Comparison of ENCODE assay signal across 10 cellular contexts in genomic region chr7:105581066-105581811, GRCh38. TPM values are rescaled to one million over a fixed set of nuclear protein-coding genes. Genes with fewer than 3 reads are reported as not detected.
DNase-seq lines count a peak whose midpoint lies in the region; ATAC-seq and TF ChIP-seq lines count a peak whose summit lies in the region.
"Had no signal": no experiment of that assay in that cellular context is flagged by ENCODE, and none has a peak within 500 bp of the region (broad histone marks: within the 10 kb centered on the region; RNA-seq: fewer than 3 reads in every experiment).

TSS of gene EFCAB10 (minus strand) at chr7:105581493. CDS start at chr7:105581463, 30 bp downstream.

- H3K9me3 ChIP-seq in cardiac muscle cell (ENCODE audit: low read depth) (no peaks in the 10 kb centered on the region), aorta (ENCODE audit: control insufficient read depth, low read length) (no peaks in the 10 kb centered on the region)
- H3K9me3 ChIP-seq: ovary had no signal

- H3K27ac ChIP-seq in cardiac muscle cell, result no peak within 1 kb of the TSS
- no peak within 1 kb of the TSS for H3K27ac ChIP-seq in aorta (ENCODE audit: low read depth in 1 of 2, low read length in 2 of 2)
- H3K27ac ChIP-seq: ovary had no signal

- intact Hi-C loops in aorta (cut with DNase I), result no loop called here

- H3K27ac Mint-ChIP-seq in activated naive CD4-positive, alpha-beta T cell treated with anti-CD3 and anti-CD28 coated beads, Interleukin-2, amount 50 U/mL, for 24 hours, result no peak within 1 kb of the TSS
- no peak within 1 kb of the TSS for H3K27ac Mint-ChIP-seq in osteocyte (ENCODE audit: unreplicated experiment)

- H3K4me3 Mint-ChIP-seq in activated naive CD4-positive, alpha-beta T cell treated with anti-CD3 and anti-CD28 coated beads, Interleukin-2, amount 50 U/mL, for 24 hours, result peak within 1 kb of the TSS; percentile 72
- H3K4me3 Mint-ChIP-seq in osteocyte (ENCODE audit: unreplicated experiment), result peak within 1 kb of the TSS; percentile 68

- no peaks in the 10 kb centered on the region for H3K36me3 ChIP-seq in cardiac muscle cell
- H3K36me3 ChIP-seq in aorta (ENCODE audit: control insufficient read depth in 1 of 2, insufficient read depth in 2 of 2, low read length in 1 of 2), result no peaks in the 10 kb centered on the region
- H3K36me3 ChIP-seq: ovary had no signal

- WGBS in aorta, 2 donors, result 10 to 11% methylated on average over 36 of the region's 36 CpGs

- H3K4me3 ChIP-seq in cardiac muscle cell (peak within 1 kb of the TSS; percentile 37), aorta (ENCODE audit: low read length in 2 of 2) (no peak within 1 kb of the TSS)
- H3K4me3 ChIP-seq: ovary had no signal

- H3K27me3 Mint-ChIP-seq in activated naive CD4-positive, alpha-beta T cell treated with anti-CD3 and anti-CD28 coated beads, Interleukin-2, amount 50 U/mL, for 24 hours, result peaks cover 9% of the 10 kb centered on the region
- no peaks in the 10 kb centered on the region for H3K27me3 Mint-ChIP-seq in osteocyte (ENCODE audit: unreplicated experiment)

- peak; percentile 76 for DNase-seq in activated effector memory CD4-positive, alpha-beta T cell treated with anti-CD3 and anti-CD28 coated beads, Interleukin-2, amount 50 U/mL, for 16 hours
- DNase-seq in activated effector memory CD4-positive, alpha-beta T cell treated with Interleukin-2 at 50 U/mL for 16 hours, result no peak
- peak; percentile 94 for DNase-seq in NCI-H748 (lab: John Stamatoyannopoulos, UW; ENCODE audit: unreplicated experiment)
- peak; percentile 62 to 95 for DNase-seq in cardiac muscle cell (ENCODE audit: low read depth in 1 of 2, low spot score in 1 of 2)
- DNase-seq in osteocyte (ENCODE audit: extremely low spot score, unreplicated experiment), result peak; percentile 90
- peak; percentile 59 to 80 for DNase-seq in aorta
- DNase-seq: DND-41 had no signal

- H3K27me3 ChIP-seq in cardiac muscle cell (no peaks in the 10 kb centered on the region), aorta (ENCODE audit: control insufficient read depth in 1 of 2, insufficient read depth in 2 of 2, low read length in 1 of 2) (no peaks in the 10 kb centered on the region)
- H3K27me3 ChIP-seq: ovary had no signal

- TF ChIP-seq CTCF in cardiac muscle cell (IDR thresholded peaks at IDR 0.05; ENCODE audit: low read depth, low read length) (peak; percentile 7), osteocyte (IDR thresholded peaks at IDR 0.05) (no peak)

- H3K4me1 Mint-ChIP-seq in activated naive CD4-positive, alpha-beta T cell treated with anti-CD3 and anti-CD28 coated beads, Interleukin-2, amount 50 U/mL, for 24 hours, result peaks cover 7% of the 10 kb centered on the region
- H3K4me1 Mint-ChIP-seq in osteocyte (ENCODE audit: unreplicated experiment), result peaks cover 11% of the 10 kb centered on the region

- ATAC-seq in HG03045 (IDR thresholded peaks at IDR 0.05; ENCODE audit: unreplicated experiment), result peak; percentile 75
- no peak for ATAC-seq in aorta (ENCODE audit: low FRiP score)

- H3K4me1 ChIP-seq in cardiac muscle cell (ENCODE audit: low read depth), result no peaks in the 10 kb centered on the region
- H3K4me1 ChIP-seq in aorta (ENCODE audit: control insufficient read depth in 1 of 2, insufficient read depth in 2 of 2, low read length in 2 of 2), result no peaks in the 10 kb centered on the region

- H3K9me3 Mint-ChIP-seq in activated naive CD4-positive, alpha-beta T cell treated with anti-CD3 and anti-CD28 coated beads, Interleukin-2, amount 50 U/mL, for 24 hours, result no peaks in the 10 kb centered on the region
- peaks cover 13% of the 10 kb centered on the region for H3K9me3 Mint-ChIP-seq in osteocyte (ENCODE audit: unreplicated experiment)

- H3K36me3 Mint-ChIP-seq in activated naive CD4-positive, alpha-beta T cell treated with anti-CD3 and anti-CD28 coated beads, Interleukin-2, amount 50 U/mL, for 24 hours, result no peaks in the 10 kb centered on the region
- peaks cover 3% of the 10 kb centered on the region for H3K36me3 Mint-ChIP-seq in osteocyte (ENCODE audit: unreplicated experiment)

RNA-seq across cellular contexts. Expression of gene EFCAB10, which starts in this region (rescaled TPM):
- total RNA-seq in cardiac muscle cell (not detected in 2 replicates), osteocyte (not detected in 2 replicates), aorta (not detected)
- polyA plus RNA-seq in cardiac muscle cell (0.57 and 1.5 TPM in 2 replicates), aorta (not detected)

Comparison
In these comparisons a context has a peak if more than half of its experiments do, and no peak if none do; other contexts are left out.
1. Peak in DNase-seq in osteocyte; RNA of the gene not detected or under 1 TPM.
2. Peak in DNase-seq in aorta; RNA of the gene not detected or under 1 TPM.